Comparison of ENCODE assay signal across 23 cellular contexts in genomic region chr3:12437861-12438260, GRCh38.
"Had no signal": no experiment of that assay in that cellular context is flagged by ENCODE, and none has a peak within 500 bp of the region (broad histone marks: within the 10 kb centered on the region; RNA-seq: fewer than 3 reads in every experiment).

No MANE protein-coding gene starts in this region.

- H3K36me3 Mint-ChIP-seq: naive B cell; stimulated activated effector memory CD8-positive, alpha-beta T cell treated with anti-CD3 and anti-CD28 coated beads, Interleukin-12 subunit alpha, Interleukin-12 subunit beta, amount 100 ng/mL, for 72 hours had no signal

- ATAC-seq: gastroesophageal sphincter; left cardiac atrium; left ventricle myocardium superior; right cardiac atrium; stimulated activated effector memory CD8-positive, alpha-beta T cell treated with anti-CD3 and anti-CD28 coated beads, Interleukin-12 subunit alpha, Interleukin-12 subunit beta, amount 100 ng/mL, for 72 hours; stimulated activated naive CD8-positive, alpha-beta T cell treated with anti-CD3 and anti-CD28 coated beads, Interleukin-15, Interleukin-2, amounts not matched to agents 100 U/mL and 50 U/mL, for 24 hours had no signal

- DNase-seq: cortex of kidney; dorsolateral prefrontal cortex; effector CD8-positive, alpha-beta T cell; glutamatergic neuron; kidney; left cardiac atrium; left ventricle myocardium superior; mesenchymal stem cell; naive B cell; nephron progenitor cell; posterior cingulate gyrus; right cardiac atrium; stimulated activated CD4-positive, alpha-beta T cell treated with anti-CD3 and anti-CD28 coated beads, Interleukin-4, amount 100 ng/mL, for 1 hour; stimulated activated CD8-positive, alpha-beta memory T cell treated with anti-CD3 and anti-CD28 coated beads, Interleukin-4, amount 100 ng/mL, for 48 hours; stimulated activated naive CD8-positive, alpha-beta T cell treated with anti-CD3 and anti-CD28 coated beads, Interleukin-15, Interleukin-2, amounts not matched to agents 100 U/mL and 50 U/mL, for 24 hours; tibial artery had no signal

- H3K4me3 ChIP-seq: dorsolateral prefrontal cortex, esophagus muscularis mucosa, gastroesophageal sphincter, lung, tibial artery had no signal

- H3K9me3 Mint-ChIP-seq: central memory CD8-positive, alpha-beta T cell; naive B cell; nephron progenitor cell; stimulated activated effector memory CD8-positive, alpha-beta T cell treated with anti-CD3 and anti-CD28 coated beads, Interleukin-12 subunit alpha, Interleukin-12 subunit beta, amount 100 ng/mL, for 72 hours had no signal

- H3K4me1 Mint-ChIP-seq: central memory CD8-positive, alpha-beta T cell; naive B cell; stimulated activated effector memory CD8-positive, alpha-beta T cell treated with anti-CD3 and anti-CD28 coated beads, Interleukin-12 subunit alpha, Interleukin-12 subunit beta, amount 100 ng/mL, for 72 hours had no signal

- H3K9me3 ChIP-seq: esophagus muscularis mucosa, gastroesophageal sphincter, neutrophil, tibial artery had no signal

- FAIRE-seq: endometrium, kidney had no signal

- H3K27ac ChIP-seq: dorsolateral prefrontal cortex, esophagus muscularis mucosa, neutrophil, tibial artery had no signal

- H3K27ac Mint-ChIP-seq: nephron progenitor cell; stimulated activated effector memory CD8-positive, alpha-beta T cell treated with anti-CD3 and anti-CD28 coated beads, Interleukin-12 subunit alpha, Interleukin-12 subunit beta, amount 100 ng/mL, for 72 hours had no signal

- H3K36me3 ChIP-seq: gastroesophageal sphincter, neutrophil, tibial artery had no signal

- H3K4me3 Mint-ChIP-seq: central memory CD8-positive, alpha-beta T cell; naive B cell; nephron progenitor cell; stimulated activated effector memory CD8-positive, alpha-beta T cell treated with anti-CD3 and anti-CD28 coated beads, Interleukin-12 subunit alpha, Interleukin-12 subunit beta, amount 100 ng/mL, for 72 hours had no signal
